In the genomic region with DNA sequence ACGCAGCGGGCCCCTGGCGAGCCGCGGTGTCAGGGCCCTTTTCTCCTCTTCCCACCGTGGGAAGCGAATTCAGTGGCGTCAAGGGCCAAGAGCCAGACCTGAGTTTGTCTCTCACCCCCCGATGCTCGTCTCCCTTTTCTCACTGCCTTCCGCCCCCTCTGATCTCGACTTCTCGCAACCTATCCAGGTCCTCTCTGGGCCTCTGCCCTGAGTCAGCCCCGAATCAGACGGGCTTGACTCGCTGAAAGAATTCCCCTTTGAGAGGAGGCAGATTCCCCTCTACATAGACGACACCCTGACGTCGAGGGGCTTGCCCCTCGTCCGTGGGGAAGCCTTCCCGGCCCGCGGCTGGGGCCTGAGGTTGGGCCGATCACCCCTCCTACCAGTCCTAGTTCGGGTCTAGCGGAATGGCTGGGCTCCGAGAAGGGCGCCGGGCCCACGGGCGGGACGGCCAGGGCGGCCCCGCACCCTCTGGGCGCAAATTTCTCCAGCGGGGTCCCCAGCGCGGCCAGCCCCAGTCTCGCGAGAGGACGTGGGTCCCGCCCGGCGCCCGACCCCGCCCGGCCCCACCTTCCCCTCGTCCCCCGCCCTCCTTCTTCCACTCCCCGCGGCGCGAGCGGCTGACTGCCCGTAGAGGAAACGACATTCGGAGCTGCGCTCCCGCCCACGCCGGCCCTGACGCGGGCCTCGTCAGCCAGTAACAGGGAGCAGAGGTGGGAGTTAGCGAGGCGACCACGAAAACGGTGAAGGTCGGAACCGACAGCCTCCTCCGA, we compare ENCODE assay signal across 8 cellular contexts. TPM values are rescaled to one million over a fixed set of nuclear protein-coding genes. Genes with fewer than 3 reads are reported as not detected.
DNase-seq lines count a peak whose midpoint lies in the region; ATAC-seq and TF ChIP-seq lines count a peak whose summit lies in the region.

Gene GGNBP2, plus strand, starts transcription at position 600 of the 773 bp plus-strand sequence. CDS start 806 bp downstream, outside the sequence.

- in situ Hi-C loops in astrocyte of the cerebellum (cut with HindIII; ENCODE audit: low sequenced_read_pairs), result no loop called here

- DNase-seq in NCI-H2081 treated with DMSO at 0.1 percent for 48 hours (lab: John Stamatoyannopoulos, UW) (peak; percentile 61), T1000 (lab: John Stamatoyannopoulos, UW) (peak; percentile 85), astrocyte of the cerebellum (ENCODE audit: low read depth) (peak; percentile 86), hepatic stellate cell (ENCODE audit: low spot score) (peak; percentile 90), renal cortical epithelial cell (ENCODE audit: low read depth) (peak; percentile 64), vagina (ENCODE audit: extremely low spot score in 2 of 2) (peak in 1 of 2 donors; percentile 91)

- H3K27me3 ChIP-seq in vagina, result no peaks in the 10 kb centered on the region

- TF ChIP-seq CTCF in astrocyte of the cerebellum (IDR thresholded peaks at IDR 0.05; ENCODE audit: low read depth, low read length, missing control alignments), result no peak
- TF ChIP-seq CTCF in vagina (IDR thresholded peaks at IDR 0.05), result no peak

- peaks cover 50% of the 10 kb centered on the region for H3K4me1 ChIP-seq in vagina

- peak within 1 kb of the TSS; percentile 99 for H3K4me3 ChIP-seq in astrocyte of the cerebellum (ENCODE audit: low read depth, low read length)
- H3K4me3 ChIP-seq in vagina, result peak within 1 kb of the TSS; percentile 94 to 98

- TF ChIP-seq POLR2A in vagina (IDR thresholded peaks at IDR 0.05), result peak in 1 of 2 donors; percentile 89

- no peaks in the 10 kb centered on the region for H3K9me3 ChIP-seq in vagina

- peak; percentile 56 for ATAC-seq in GM18511 (IDR thresholded peaks at IDR 0.05; ENCODE audit: unreplicated experiment)
- peak; percentile 42 for ATAC-seq in HG03025 (IDR thresholded peaks at IDR 0.05; ENCODE audit: low FRiP score, unreplicated experiment)

- H3K27ac ChIP-seq in vagina, result peak within 1 kb of the TSS; percentile 100

- H3K36me3 ChIP-seq in vagina, result no peaks in the 10 kb centered on the region

- intact Hi-C loops in vagina (cut with DNase I), result loop anchor here (10.0 kb wide), 1 partner anchor 50 kb away; the partner anchor contains the start of gene DHRS11

RNA-seq across cellular contexts. Expression of gene GGNBP2, which starts in this region (rescaled TPM):
- total RNA-seq in renal cortical epithelial cell (42.4 and 88.2 TPM in 2 replicates), vagina (47.9 TPM)
